18 cellular contexts compared by ENCODE assay signal in genomic region chr2:15731213-15731888, GRCh38.
"Had no signal": no experiment of that assay in that cellular context is flagged by ENCODE, and none has a peak within 500 bp of the region (broad histone marks: within the 10 kb centered on the region; RNA-seq: fewer than 3 reads in every experiment).

No MANE protein-coding gene starts in this region.

- H3K36me3 Mint-ChIP-seq: activated naive CD4-positive, alpha-beta T cell treated with anti-CD3 and anti-CD28 coated beads, Interleukin-2, amount 50 U/mL, for 72 hours; natural killer cell; type B pancreatic cell; WTC11 had no signal

- H3K36me3 ChIP-seq: adrenal gland, ascending aorta, gastroesophageal sphincter, heart left ventricle, left lung had no signal

- ATAC-seq: activated naive CD4-positive, alpha-beta T cell treated with anti-CD3 and anti-CD28 coated beads, Interleukin-2, amount 50 U/mL, for 72 hours; activated T-helper 17 cell treated with anti-CD3 and anti-CD28 coated beads, Interleukin-2, amount 50 U/mL, for 72 hours; natural killer cell; WTC11 had no signal

- H3K4me3 Mint-ChIP-seq: activated T-helper 17 cell treated with anti-CD3 and anti-CD28 coated beads, Interleukin-2, amount 50 U/mL, for 72 hours; central memory CD8-positive, alpha-beta T cell; natural killer cell; T-helper 1 cell treated with Interleukin-12 subunit alpha and Interleukin-12 subunit beta and Interleukin-4 antibody, amounts not matched to agents 30 μg/mL and 1 μg/mL, for 36 hours; WTC11 had no signal

- H3K9me3 ChIP-seq: adrenal gland, ascending aorta, gastroesophageal sphincter, heart left ventricle, left lung had no signal

- H3K4me1 Mint-ChIP-seq: activated T-helper 17 cell treated with anti-CD3 and anti-CD28 coated beads, Interleukin-2, amount 50 U/mL, for 72 hours; central memory CD8-positive, alpha-beta T cell; natural killer cell had no signal

- H3K27me3 Mint-ChIP-seq: type B pancreatic cell had no signal

- H2AFZ ChIP-seq: parathyroid adenoma had no signal

- H3K27ac ChIP-seq: adrenal gland, ascending aorta, epithelial cell of prostate, gastroesophageal sphincter, left lung, parathyroid adenoma had no signal

- H3K27ac Mint-ChIP-seq: activated naive CD4-positive, alpha-beta T cell treated with anti-CD3 and anti-CD28 coated beads, Interleukin-2, amount 50 U/mL, for 72 hours; activated T-helper 17 cell treated with anti-CD3 and anti-CD28 coated beads, Interleukin-2, amount 50 U/mL, for 72 hours; natural killer cell; T-helper 1 cell treated with Interleukin-12 subunit alpha and Interleukin-12 subunit beta and Interleukin-4 antibody, amounts not matched to agents 30 μg/mL and 1 μg/mL, for 36 hours; type B pancreatic cell; WTC11 had no signal

- H3K9ac ChIP-seq: parathyroid adenoma had no signal

- H3K79me2 ChIP-seq: parathyroid adenoma had no signal

- H3K9me3 Mint-ChIP-seq: activated naive CD4-positive, alpha-beta T cell treated with anti-CD3 and anti-CD28 coated beads, Interleukin-2, amount 50 U/mL, for 72 hours; activated T-helper 17 cell treated with anti-CD3 and anti-CD28 coated beads, Interleukin-2, amount 50 U/mL, for 72 hours; central memory CD8-positive, alpha-beta T cell; natural killer cell; T-helper 1 cell treated with Interleukin-12 subunit alpha and Interleukin-12 subunit beta and Interleukin-4 antibody, amounts not matched to agents 30 μg/mL and 1 μg/mL, for 36 hours; type B pancreatic cell; WTC11 had no signal

- H3K4me3 ChIP-seq: adrenal gland, ascending aorta, gastroesophageal sphincter, heart left ventricle, left lung, lung had no signal

- H3K27me3 ChIP-seq: adrenal gland, ascending aorta, gastroesophageal sphincter, heart left ventricle, left lung had no signal

- DNase-seq: activated T-cell treated with anti-CD3 and anti-CD28 coated beads, Interleukin-2, amount 50 U/mL, for 1 hour; cortex of kidney; natural killer cell; stimulated activated CD4-positive, alpha-beta T cell treated with anti-CD3 and anti-CD28 coated beads, Interleukin-1b, Interleukin-23, amount 100 ng/mL, for 48 hours had no signal
